Comparison of ENCODE assay signal across 8 cellular contexts in the genomic region with DNA sequence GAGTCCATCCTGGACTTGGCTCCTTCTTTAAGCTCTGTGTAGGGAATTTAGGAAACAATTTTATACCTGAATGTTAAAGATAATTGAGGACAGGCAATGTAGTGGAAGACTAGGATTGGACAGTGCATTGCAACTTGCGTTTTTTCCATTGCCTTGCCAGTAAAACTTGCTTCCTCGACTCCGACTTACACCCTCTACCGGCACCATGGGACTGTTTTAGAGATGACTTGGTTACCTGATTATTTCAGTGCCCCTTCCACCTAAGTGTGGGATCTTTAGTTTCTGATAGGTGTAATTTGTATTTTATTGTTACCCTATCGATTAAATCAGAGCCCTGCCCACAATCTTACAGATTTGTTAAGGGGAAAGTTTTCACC. TPM values are rescaled to one million over a fixed set of nuclear protein-coding genes. Genes with fewer than 3 reads are reported as not detected.
DNase-seq lines count a peak whose midpoint lies in the region; TF ChIP-seq lines count a peak whose summit lies in the region.

No MANE protein-coding gene starts in this region.

- peak overlapping the region; percentile 83 for H3K4me3 ChIP-seq in HAP-1
- H3K4me3 ChIP-seq in SU-DHL-6 (ENCODE audit: insufficient read depth, low read length, poor library complexity, severe bottlenecking): peak overlapping the region; percentile 84
- peak overlapping the region; percentile 63 for H3K4me3 ChIP-seq in rectal smooth muscle tissue (ENCODE audit: low read length)
- H3K4me3 ChIP-seq in lower leg skin (ENCODE audit: low read depth, poor library complexity, severe bottlenecking): no peak overlapping the region

- DNase-seq in Calu3: peak; percentile 18
- DNase-seq in HAP-1 (ENCODE audit: low spot score in 2 of 2): peak; percentile 44 to 46
- DNase-seq in fibroblast of the conjunctiva (ENCODE audit: low read depth): peak; percentile 17
- DNase-seq in dedifferentiated amniotic fluid mesenchymal stem cell (ENCODE audit: extremely low spot score): no peak
- no peak for DNase-seq in lower leg skin (ENCODE audit: low spot score in 2 of 2)
- DNase-seq in T1000 (lab: John Stamatoyannopoulos, UW): no peak

- no peaks in the 10 kb centered on the region for H3K9me3 Mint-ChIP-seq in Calu3 (ENCODE audit: low read depth, unreplicated experiment)

- H3K9ac ChIP-seq in SU-DHL-6 (ENCODE audit: low read length): peak overlapping the region; percentile 88
- H3K9ac ChIP-seq in rectal smooth muscle tissue (ENCODE audit: low read length): no peak overlapping the region

- H3K27ac ChIP-seq in SU-DHL-6 (ENCODE audit: low read depth, low read length) (no peak overlapping the region), rectal smooth muscle tissue (ENCODE audit: low read depth, low read length) (no peak overlapping the region)

- in situ Hi-C loops in HAP-1 (cut with MboI; ENCODE audit: low sequenced_read_pairs): no loop called here

- peaks cover 56% of the 10 kb centered on the region for H3K79me2 ChIP-seq in SU-DHL-6 (ENCODE audit: insufficient read depth, low read length)

- H3K9me2 ChIP-seq in SU-DHL-6 (replicated peaks; ENCODE audit: insufficient read depth, low read length): no peaks in the 10 kb centered on the region

- peak overlapping the region; percentile 86 for H3K4me3 Mint-ChIP-seq in Calu3 (ENCODE audit: low read depth, unreplicated experiment)

- intact Hi-C loops in Calu3 (cut with micrococcal nuclease; ENCODE audit: unreplicated experiment): loop anchor here (1.0 to 10.0 kb wide), 3 partner anchors 87 to 605 kb away; no protein-coding TSS in a partner anchor
- intact Hi-C loops in lower leg skin (cut with DNase I; ENCODE audit: low total_unique reads): no loop called here

- H3F3A ChIP-seq in SU-DHL-6 (ENCODE audit: insufficient read depth): no peaks in the 10 kb centered on the region

- H3K4me2 ChIP-seq in SU-DHL-6 (ENCODE audit: low read depth, low read length, poor library complexity, severe bottlenecking): peak overlapping the region; percentile 96

- H3K27me3 ChIP-seq in HAP-1 (ENCODE audit: low read depth): no peaks in the 10 kb centered on the region
- no peaks in the 10 kb centered on the region for H3K27me3 ChIP-seq in SU-DHL-6 (ENCODE audit: low read length)
- H3K27me3 ChIP-seq in rectal smooth muscle tissue (ENCODE audit: control insufficient read depth, insufficient read depth, low read length): peaks cover 3% of the 10 kb centered on the region

- TF ChIP-seq CTCF in Calu3 (IDR thresholded peaks at IDR 0.05; ENCODE audit: unreplicated experiment) (no peak), SU-DHL-6 (IDR thresholded peaks at IDR 0.05; ENCODE audit: insufficient read depth, low read length, poor library complexity, severe bottlenecking) (no peak), lower leg skin (IDR thresholded peaks at IDR 0.05) (no peak)

- CTCF ChIA-PET in Calu3 (lab: Charles Lee): no interaction called here

- H3K4me1 Mint-ChIP-seq in Calu3 (ENCODE audit: low read depth, unreplicated experiment): peaks cover 10% of the 10 kb centered on the region

- H2AFZ ChIP-seq in SU-DHL-6 (ENCODE audit: low read depth, low read length, severe bottlenecking): no peak overlapping the region

- no peak for TF ChIP-seq POLR2A in lower leg skin (IDR thresholded peaks at IDR 0.05)

- H3K27ac Mint-ChIP-seq in Calu3 (ENCODE audit: unreplicated experiment): peak overlapping the region; percentile 78

- no peaks in the 10 kb centered on the region for H3K27me3 Mint-ChIP-seq in Calu3 (ENCODE audit: unreplicated experiment)

- H4K20me1 ChIP-seq in SU-DHL-6 (ENCODE audit: low read depth, low read length): no peaks in the 10 kb centered on the region

- H3K4me1 ChIP-seq in HAP-1: peaks cover 22% of the 10 kb centered on the region
- H3K4me1 ChIP-seq in rectal smooth muscle tissue (ENCODE audit: control insufficient read depth, insufficient read depth, low read length): no peaks in the 10 kb centered on the region

- H3K36me3 ChIP-seq in HAP-1 (replicated peaks): peaks cover 3% of the 10 kb centered on the region; the same call in 1 of the 2 replicates
- H3K36me3 ChIP-seq in SU-DHL-6 (ENCODE audit: low read length): no peaks in the 10 kb centered on the region
- H3K36me3 ChIP-seq in rectal smooth muscle tissue (ENCODE audit: control insufficient read depth, insufficient read depth, low read length): no peaks in the 10 kb centered on the region

- no TSS peak for BruUV-seq in Calu3 (replicated peaks; lab: Mats Ljungman, UMichigan)

- WGBS in lower leg skin, 2 donors: 6 to 46% methylated on average over 5 of the region's 5 CpGs

- H3K36me3 Mint-ChIP-seq in Calu3 (ENCODE audit: insufficient read depth, unreplicated experiment): peaks cover 20% of the 10 kb centered on the region

- H3K9me3 ChIP-seq in HAP-1: no peaks in the 10 kb centered on the region
- H3K9me3 ChIP-seq in SU-DHL-6 (ENCODE audit: insufficient read depth, low read length): no peaks in the 10 kb centered on the region

RNA-seq across cellular contexts. Expression of gene PRPS1, which starts 1.2 kb away (rescaled TPM):
- total RNA-seq in Calu3 (2022) (62.5 and 72.5 TPM in 2 replicates), lower leg skin (10 to 100 TPM in 1 of 4 donors, 1 to 10 TPM in 3; 7.1 to 10.8 (median 8.0) TPM)

Comparison
In these comparisons a context has a peak if more than half of its experiments do, and no peak if none do; other contexts are left out.
1. DNase-seq: peak in Calu3 (single experiment), HAP-1 (2 of 2) and fibroblast of the conjunctiva (single experiment); none in dedifferentiated amniotic fluid mesenchymal stem cell (single experiment), lower leg skin (0 of 2) and T1000 (single experiment).